Comparison of ENCODE assay signal across 14 cellular contexts in the genomic region with DNA sequence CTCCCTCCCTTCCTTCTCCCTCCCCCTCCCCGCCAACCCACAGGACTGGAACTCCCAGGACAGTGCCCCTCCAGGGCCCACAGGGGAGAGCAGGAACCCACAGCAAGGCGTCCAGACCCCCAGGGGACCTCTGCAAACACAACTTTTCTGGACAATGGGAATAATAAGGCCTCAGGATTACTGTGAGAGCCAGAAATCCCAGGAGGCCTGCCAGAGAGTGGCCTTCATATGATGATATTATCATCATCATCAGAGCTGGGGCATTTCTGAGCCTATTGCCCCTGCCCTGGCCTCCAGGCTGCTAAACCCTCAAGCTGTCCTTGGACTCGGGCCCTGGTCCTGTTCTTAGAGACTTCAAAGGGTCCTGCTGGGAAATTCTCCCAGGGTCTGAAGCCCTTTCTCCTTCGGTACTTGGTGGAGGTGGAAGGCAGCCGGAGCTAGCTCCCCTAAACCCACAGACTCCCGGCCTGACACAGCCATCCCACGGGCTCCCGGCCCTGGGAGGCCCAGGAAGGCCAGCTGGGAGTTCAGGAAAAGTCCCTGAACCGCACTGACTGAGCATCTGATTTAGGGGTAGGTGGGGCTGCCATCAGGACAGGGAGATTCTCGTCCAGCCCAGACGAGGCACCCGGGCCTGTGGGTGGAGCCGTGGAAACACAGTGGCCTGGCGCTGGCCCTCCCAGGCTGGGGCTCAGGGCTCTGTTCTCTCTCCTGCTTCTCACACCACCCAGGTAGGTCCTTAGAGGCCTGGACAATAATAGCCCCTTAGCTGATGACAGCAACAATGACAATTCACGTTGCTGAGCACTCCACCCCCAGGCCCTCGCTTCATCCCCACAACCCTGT. TPM values are rescaled to one million over a fixed set of nuclear protein-coding genes. Genes with fewer than 3 reads are reported as not detected.
DNase-seq lines count a peak whose midpoint lies in the region; ATAC-seq, FAIRE-seq and TF ChIP-seq lines count a peak whose summit lies in the region.
"Had no signal": no experiment of that assay in that cellular context is flagged by ENCODE, and none has a peak within 500 bp of the region (broad histone marks: within the 10 kb centered on the region; RNA-seq: fewer than 3 reads in every experiment).

No MANE protein-coding gene starts in this region.

- in situ Hi-C loops in IMR-90 (cut with MboI; ENCODE audit: low sequenced_read_pairs): no loop called here

- H3K36me3 Mint-ChIP-seq in CD14-positive monocyte: peaks cover 18 to 46% of the 10 kb centered on the region in 2 donors
- peaks cover 0 to under 1% (median 0%) of the 10 kb centered on the region in 3 donors for H3K36me3 Mint-ChIP-seq in naive thymus-derived CD8-positive, alpha-beta T cell

- H2AK9ac ChIP-seq in IMR-90 (replicated peaks; ENCODE audit: low read depth, low read length, poor library complexity): no peak overlapping the region

- peaks cover 0 to 4% (median 0%) of the 10 kb centered on the region in 3 donors for H3K27me3 Mint-ChIP-seq in CD14-positive monocyte (ENCODE audit: low read depth in 3 of 3)
- H3K27me3 Mint-ChIP-seq in naive thymus-derived CD8-positive, alpha-beta T cell: no peaks in the 10 kb centered on the region

- H3K9me1 ChIP-seq in IMR-90 (ENCODE audit: insufficient read depth, low read length): no peaks in the 10 kb centered on the region

- H3K56ac ChIP-seq in IMR-90 (ENCODE audit: extremely low read depth, insufficient read depth, low read length): no peak overlapping the region

- H3K27me3 ChIP-seq in IMR-90 (ENCODE audit: control insufficient read depth, insufficient read depth, low read length) (no peaks in the 10 kb centered on the region), thyroid gland (no peaks in the 10 kb centered on the region)

- H2BK120ac ChIP-seq in IMR-90 (ENCODE audit: low read depth, low read length): no peak overlapping the region

- no peaks in the 10 kb centered on the region for H3K9me3 Mint-ChIP-seq in CD14-positive monocyte
- no peaks in the 10 kb centered on the region for H3K9me3 Mint-ChIP-seq in naive thymus-derived CD8-positive, alpha-beta T cell
- H3K9me3 Mint-ChIP-seq: activated T-helper 2 cell treated with anti-CD3 and anti-CD28 coated beads, Interferon-gamma antibody, Interleukin-2, Interleukin-4, amounts not matched to agents 10 μg/mL and 5 μg/mL and 100 μg/mL, durations not matched to agents 14 hours and 24 hours and 36 hours had no signal

- H4K20me1 ChIP-seq in IMR-90 (ENCODE audit: insufficient read depth, low read length): no peaks in the 10 kb centered on the region

- no peak overlapping the region for H2AK5ac ChIP-seq in IMR-90 (ENCODE audit: low read depth, low read length)

- CTCF ChIA-PET in IMR-90 (lab: Yijun Ruan, JAX): no interaction called here

- no peak overlapping the region for H4K8ac ChIP-seq in IMR-90 (ENCODE audit: low read depth in 2 of 2, low read length in 2 of 2)

- peak overlapping the region in 6 of 7 donors; percentile 7 to 77 (median 62) for H3K27ac Mint-ChIP-seq in CD14-positive monocyte
- H3K27ac Mint-ChIP-seq in naive thymus-derived CD8-positive, alpha-beta T cell: peak overlapping the region in 6 of 10 donors; percentile 22 to 80 (median 48)
- H3K27ac Mint-ChIP-seq: activated T-helper 2 cell treated with anti-CD3 and anti-CD28 coated beads, Interferon-gamma antibody, Interleukin-2, Interleukin-4, amounts not matched to agents 10 μg/mL and 5 μg/mL and 100 μg/mL, durations not matched to agents 14 hours and 24 hours and 36 hours had no signal

- H3K4me2 ChIP-seq in IMR-90 (ENCODE audit: low read depth, low read length): no peak overlapping the region

- no peak overlapping the region for H4K5ac ChIP-seq in IMR-90 (ENCODE audit: low read depth, low read length)

- H3K9me3 ChIP-seq in IMR-90 (ENCODE audit: control insufficient read depth, insufficient read depth, low read length): no peaks in the 10 kb centered on the region
- no peaks in the 10 kb centered on the region for H3K9me3 ChIP-seq in thyroid gland

- peaks cover 62% of the 10 kb centered on the region for H3K4me1 Mint-ChIP-seq in CD14-positive monocyte
- peaks cover 0 to 4% (median 1%) of the 10 kb centered on the region in 4 donors for H3K4me1 Mint-ChIP-seq in naive thymus-derived CD8-positive, alpha-beta T cell

- no peak overlapping the region for H3K4ac ChIP-seq in IMR-90 (ENCODE audit: low read depth, low read length)

- H3K79me1 ChIP-seq in IMR-90 (ENCODE audit: low read depth in 1 of 2, low read length in 2 of 2): peaks cover 4 to 7% of the 10 kb centered on the region in 2 experiments; a peak in 1 of 4 replicates

- H3K27ac ChIP-seq in IMR-90 (ENCODE audit: insufficient read depth, low read length) (no peak overlapping the region), coronary artery (no peak overlapping the region), thyroid gland (no peak overlapping the region)

- intact Hi-C loops in CD14-positive monocyte (cut with micrococcal nuclease) (no loop called here), IMR-90 (cut with micrococcal nuclease) (no loop called here), thyroid gland (cut with DNase I) (no loop called here)

- no peak overlapping the region for H2BK5ac ChIP-seq in IMR-90 (ENCODE audit: low read depth, low read length, poor library complexity, severe bottlenecking)

- H3K36me3 ChIP-seq in IMR-90 (ENCODE audit: control insufficient read depth, insufficient read depth, low read length): 0 out of 2 replicates have a peak, but pooled peaks cover 2% of the 10 kb centered on the region
- no peaks in the 10 kb centered on the region for H3K36me3 ChIP-seq in thyroid gland

- no peak for TF ChIP-seq POLR2A in IMR-90 (IDR thresholded peaks at IDR 0.05; ENCODE audit: low read depth, low read length)
- no peak for TF ChIP-seq POLR2A in thyroid gland (IDR thresholded peaks at IDR 0.05)

- H2AFZ ChIP-seq in IMR-90 (replicated peaks; ENCODE audit: low read length, poor library complexity): no peak overlapping the region

- no peak overlapping the region for H2BK20ac ChIP-seq in IMR-90 (ENCODE audit: low read depth, low read length)

- WGBS in IMR-90 (ENCODE audit: extremely low coverage in 2 of 2, insufficient read length in 1 of 2), 2 experiments: 46% methylated on average over 5 of the region's 16 CpGs; no CpG with 5 or more reads in 1 of the 2 experiments
- WGBS in thyroid gland, 2 donors: 66% methylated on average over 5 to 14 of the region's 16 CpGs

- TF ChIP-seq CTCF in CD14-positive monocyte (IDR thresholded peaks at IDR 0.05) (no peak), IMR-90 (conservative IDR thresholded peaks at IDR 0.05; ENCODE audit: low read depth, low read length) (no peak), coronary artery (IDR thresholded peaks at IDR 0.05) (no peak), thyroid gland (IDR thresholded peaks at IDR 0.05) (no peak), D721Med (IDR thresholded peaks at IDR 0.05; ENCODE audit: insufficient read depth, missing control alignments) (no peak)

- H3K4me3 ChIP-seq in IMR-90 (ENCODE audit: insufficient read depth, low read depth, low read length) (no peak overlapping the region), coronary artery (no peak overlapping the region), thyroid gland (replicated peaks in 1 of 3) (no peak overlapping the region)
- H3K4me3 ChIP-seq: lung, skin epidermis had no signal

- no peak for FAIRE-seq in D721Med (lab: Jason Lieb, UNC)

- BruUV-seq in IMR-90 (replicated peaks; lab: Mats Ljungman, UMichigan): no TSS peak

- H3K18ac ChIP-seq in IMR-90 (ENCODE audit: low read depth, low read length): no peak overlapping the region

- no peak overlapping the region for H3K23ac ChIP-seq in IMR-90 (ENCODE audit: low read depth, low read length)

- no peak overlapping the region for H2BK15ac ChIP-seq in IMR-90 (ENCODE audit: low read depth, low read length)

- no peak overlapping the region for H3K14ac ChIP-seq in IMR-90 (replicated peaks; ENCODE audit: low read depth, low read length)

- H3K4me1 ChIP-seq in IMR-90 (ENCODE audit: control insufficient read depth, insufficient read depth, low read length): peaks cover 3% of the 10 kb centered on the region; the same call in 1 of the 2 replicates
- peaks cover 7 to 18% of the 10 kb centered on the region in 2 donors for H3K4me1 ChIP-seq in thyroid gland

- TF ChIP-seq RAD21 in IMR-90 (IDR thresholded peaks at IDR 0.05; ENCODE audit: low read length): no peak

- H3K4me3 Mint-ChIP-seq in CD14-positive monocyte: no peak overlapping the region
- no peak overlapping the region for H3K4me3 Mint-ChIP-seq in naive thymus-derived CD8-positive, alpha-beta T cell

- DNase-seq in CD14-positive monocyte (ENCODE audit: low spot score) (no peak), IMR-90 (no peak), coronary artery (ENCODE audit: low spot score) (peak; percentile 58), SIG-M5 treated with dmso at 0.1 percent for 504 hours (lab: John Stamatoyannopoulos, UW; ENCODE audit: unreplicated experiment) (no peak), thyroid gland (no peak), D721Med (ENCODE audit: insufficient read length, low spot score) (no peak), EL (no peak)
- no peak for DNase-seq in naive thymus-derived CD8-positive, alpha-beta T cell
- DNase-seq: DMS79, HCEC 1CT, NCI-H146 had no signal

- ATAC-seq in IMR-90 (ENCODE audit: low read depth): peak; percentile 12; the same call in 1 of the 2 replicates
- ATAC-seq in naive thymus-derived CD8-positive, alpha-beta T cell: no peak

- no peak overlapping the region for H3K9ac ChIP-seq in IMR-90 (ENCODE audit: low read depth, low read length)

- POLR2A ChIA-PET in IMR-90 (lab: Charles Lee; ENCODE audit: unreplicated experiment): no interaction called here
- POLR2A ChIA-PET in naive thymus-derived CD8-positive, alpha-beta T cell (lab: Charles Lee): no interaction called here

- H4K91ac ChIP-seq in IMR-90 (ENCODE audit: insufficient read depth, low read depth, low read length): no peak overlapping the region

- dilution Hi-C loops in IMR-90 (cut with HindIII; ENCODE audit: low sequenced_read_pairs, unreplicated experiment): no loop called here

RNA-seq across cellular contexts. Expression of a gene that starts 4.9 kb away (rescaled TPM):
- 10 to 100 TPM; 38.8 to 44.5 TPM for polyA plus RNA-seq in CD14-positive monocyte
- total RNA-seq in IMR-90 (2012; rRNA removed): 0.36 and 0.56 TPM in 2 replicates
- 0.89 and 1.3 TPM in 2 replicates for polyA plus RNA-seq in IMR-90 (2012; rRNA removed)
- 0.25 and 0.43 TPM in 2 replicates for polyA plus RNA-seq in IMR-90 (2012; cell fraction: cytosol; rRNA removed)
- 2.5 and 7.9 TPM in 2 replicates for polyA plus RNA-seq in IMR-90 (2012; cell fraction: nucleus; rRNA removed; ENCODE audit: low replicate concordance)
- 1 to 10 TPM; 4.1 to 4.7 TPM for total RNA-seq in naive thymus-derived CD8-positive, alpha-beta T cell
- polyA plus RNA-seq in naive thymus-derived CD8-positive, alpha-beta T cell: under 1 TPM in 1 of 3 donors, not detected in 2; 0.65 TPM
- total RNA-seq in thyroid gland: 1 to 10 TPM; 3.0 to 5.1 (median 3.8) TPM

RNA-seq across cellular contexts. Expression of a gene that starts 29.3 kb away (rescaled TPM):
- polyA plus RNA-seq in CD14-positive monocyte (1 to 10 TPM; 3.4 to 4.2 TPM), IMR-90 (2012; rRNA removed) (31.9 and 33.8 TPM in 2 replicates)
- total RNA-seq in IMR-90 (2012; rRNA removed) (5.3 and 6.5 TPM in 2 replicates), thyroid gland (10 to 100 TPM; 24.8 to 34.3 (median 32.4) TPM)
- polyA plus RNA-seq in IMR-90 (2012; cell fraction: cytosol; rRNA removed): 7.8 and 31.2 TPM in 2 replicates
- polyA plus RNA-seq in IMR-90 (2012; cell fraction: nucleus; rRNA removed; ENCODE audit: low replicate concordance): 26.1 and 47.2 TPM in 2 replicates
- total RNA-seq in naive thymus-derived CD8-positive, alpha-beta T cell: 10 to 100 TPM; 18.5 to 22.3 TPM
- 1 to 10 TPM; 2.4 to 4.1 (median 3.3) TPM for polyA plus RNA-seq in naive thymus-derived CD8-positive, alpha-beta T cell
